In genomic region chr1:32817159-32817814, GRCh38 we compare ENCODE assay signal across 1 cellular context.
TF ChIP-seq lines count a peak whose summit lies in the region.

S100PBP (plus strand) TSS chr1:32817653; CDS start chr1:32826100, 8,447 bp downstream.
YARS1 (minus strand) TSS chr1:32817358; CDS start chr1:32817244, 114 bp downstream.

TF ChIP-seq in K562, 482 proteins besides CTCF, POLR2A, EP300 and RAD21 (continued from another document and continues in another):
- no peak; the same call in 1 of the 2 replicates for TF ChIP-seq ZBTB49 (CRISPR knock-in tag; IDR thresholded peaks at IDR 0.05; ENCODE audit: borderline replicate concordance)
- no peak for TF ChIP-seq EHMT2 (IDR thresholded peaks at IDR 0.05)
- peak; percentile 75; the same call in 1 of the 2 replicates for TF ChIP-seq ZNF24 (IDR thresholded peaks at IDR 0.05)
- TF ChIP-seq BRD9 (IDR thresholded peaks at IDR 0.05; ENCODE audit: low read depth, partially characterized antibody): peak; percentile 50
- TF ChIP-seq ZNF717 (CRISPR knock-in tag; IDR thresholded peaks at IDR 0.05): no peak
- TF ChIP-seq NFYB (IDR thresholded peaks at IDR 0.05; ENCODE audit: extremely low read depth, insufficient read length): no peak
- peak; percentile 77 for TF ChIP-seq KLF6 (CRISPR knock-in tag; IDR thresholded peaks at IDR 0.05; ENCODE audit: borderline replicate concordance)
- no peak for TF ChIP-seq FOXJ3 (CRISPR knock-in tag; IDR thresholded peaks at IDR 0.05)
- TF ChIP-seq GTF2B (IDR thresholded peaks at IDR 0.05; ENCODE audit: extremely low read depth, insufficient read length): no peak
- no peak for TF ChIP-seq POLR3A (IDR thresholded peaks at IDR 0.05; ENCODE audit: borderline replicate concordance, extremely low read depth, insufficient read depth, insufficient read length)
- TF ChIP-seq MLLT1 (IDR thresholded peaks at IDR 0.05): peak; percentile 65 to 100; a peak in 3 of 4 replicates
- no peak for TF ChIP-seq SIRT6 (IDR thresholded peaks at IDR 0.05; ENCODE audit: low read depth, low read length)
- peak; percentile 97 for TF ChIP-seq RBFOX2 (IDR thresholded peaks at IDR 0.05; ENCODE audit: low read depth, low read length)
- TF ChIP-seq ELF4 (CRISPR knock-in tag; IDR thresholded peaks at IDR 0.05): peak; percentile 66
- peak; percentile 98 for TF ChIP-seq SAP30 (IDR thresholded peaks at IDR 0.05; ENCODE audit: borderline replicate concordance, insufficient read depth, low read depth, low read length, poor library complexity, severe bottlenecking)
- peak; percentile 97 for TF ChIP-seq NKRF (IDR thresholded peaks at IDR 0.05; ENCODE audit: borderline replicate concordance)
- peak; percentile 96 for TF ChIP-seq FIP1L1 (IDR thresholded peaks at IDR 0.05; ENCODE audit: low read depth, low read length, poor library complexity, severe bottlenecking)
- TF ChIP-seq CTCFL (IDR thresholded peaks at IDR 0.05; ENCODE audit: borderline replicate concordance, insufficient read depth, low read depth, low read length, poor library complexity, severe bottlenecking): no peak
- peak; percentile 96; the same call in 1 of the 2 replicates for TF ChIP-seq STAT6 (CRISPR knock-in tag; IDR thresholded peaks at IDR 0.05)
- peak; percentile 80; the same call in 1 of the 2 replicates for TF ChIP-seq FOXP1 (CRISPR knock-in tag; IDR thresholded peaks at IDR 0.05)
- TF ChIP-seq EP400 (IDR thresholded peaks at IDR 0.05): peak; percentile 100
- TF ChIP-seq MXI1 (IDR thresholded peaks at IDR 0.05; ENCODE audit: low read depth, low read length): peak; percentile 100
- peak; percentile 97 for TF ChIP-seq E2F1 (CRISPR knock-in tag; IDR thresholded peaks at IDR 0.05)
- TF ChIP-seq ZSCAN32 (CRISPR knock-in tag; IDR thresholded peaks at IDR 0.05): peak; percentile 100
- TF ChIP-seq CREB3L1 (IDR thresholded peaks at IDR 0.05; ENCODE audit: borderline replicate concordance, low read depth): peak; percentile 84; the same call in 1 of the 2 replicates
- TF ChIP-seq ATF1 (CRISPR knock-in tag; IDR thresholded peaks at IDR 0.05): 0 out of 2 replicates have a peak, but pooled peaks have one; percentile 12
- peak; percentile 81 for TF ChIP-seq ATF1 (tag; IDR thresholded peaks at IDR 0.05)
- no peak for TF ChIP-seq MCM5 (IDR thresholded peaks at IDR 0.05; ENCODE audit: low read depth)
- peak; percentile 90 for TF ChIP-seq CREM (IDR thresholded peaks at IDR 0.05; ENCODE audit: low read depth)
- TF ChIP-seq ZNF175 (CRISPR knock-in tag; IDR thresholded peaks at IDR 0.05; ENCODE audit: low read depth): peak; percentile 35; the same call in 1 of the 2 replicates
- no peak for TF ChIP-seq FOXJ2 (tag; IDR thresholded peaks at IDR 0.05)
- TF ChIP-seq U2AF2 (optimal IDR thresholded peaks at IDR 0.05; ENCODE audit: low read depth, low read length): no peak
- TF ChIP-seq PTRF (tag; IDR thresholded peaks at IDR 0.05): no peak
- TF ChIP-seq ILK (tag; IDR thresholded peaks at IDR 0.05; ENCODE audit: borderline replicate concordance, low read depth): no peak
- TF ChIP-seq GTF2A2 (tag; IDR thresholded peaks at IDR 0.05): no peak
- no peak for TF ChIP-seq MECOM (CRISPR knock-in tag; IDR thresholded peaks at IDR 0.05)
- TF ChIP-seq NR0B1 (IDR thresholded peaks at IDR 0.05; ENCODE audit: partially characterized antibody): no peak
- 0 out of 2 replicates have a peak, but pooled peaks have one; percentile 41 for TF ChIP-seq RBM14 (IDR thresholded peaks at IDR 0.05; ENCODE audit: borderline replicate concordance, insufficient read depth, low read depth, low read length)
- TF ChIP-seq NCOA1 (IDR thresholded peaks at IDR 0.05; ENCODE audit: low read depth): no peak
- peak; percentile 83 for TF ChIP-seq SMAD1 (IDR thresholded peaks at IDR 0.05; ENCODE audit: low read depth, low read length, partially characterized antibody)
- peak; percentile 75; the same call in 1 of the 2 replicates for TF ChIP-seq HDGF (IDR thresholded peaks at IDR 0.05)
- no peak for TF ChIP-seq RNF219 (CRISPR knock-in tag; IDR thresholded peaks at IDR 0.05)
- no peak for TF ChIP-seq TAL1 (IDR thresholded peaks at IDR 0.05)
- no peak for TF ChIP-seq TAF15 (IDR thresholded peaks at IDR 0.05; ENCODE audit: low read depth, low read length)
